In genomic region chr2:1976725-1977416, GRCh38 we compare ENCODE assay signal across 21 cellular contexts.
DNase-seq lines count a peak whose midpoint lies in the region; ATAC-seq, FAIRE-seq and TF ChIP-seq lines count a peak whose summit lies in the region.
"Had no signal": no experiment of that assay in that cellular context is flagged by ENCODE, and none has a peak within 500 bp of the region (broad histone marks: within the 10 kb centered on the region; RNA-seq: fewer than 3 reads in every experiment).

No MANE protein-coding gene starts in this region.

- H2AK5ac ChIP-seq in mesenchymal stem cell (ENCODE audit: low read length, severe bottlenecking), result no peak overlapping the region

- no peaks in the 10 kb centered on the region for H3K27me3 ChIP-seq in astrocyte (ENCODE audit: insufficient read depth, low read length)
- H3K27me3 ChIP-seq in mesenchymal stem cell (ENCODE audit: control insufficient read depth in 1 of 2, insufficient read depth in 1 of 2, low read length in 2 of 2), result peaks cover 0 to 9% of the 10 kb centered on the region in 2 experiments

- ATAC-seq in left ventricle myocardium superior (peak; percentile 88), HG02973 (IDR thresholded peaks at IDR 0.05; ENCODE audit: unreplicated experiment) (no peak)
- ATAC-seq: A549, GM12878, K562 had no signal

- H3K4me3 Mint-ChIP-seq in astrocyte (ENCODE audit: unreplicated experiment), result no peak overlapping the region
- H3K4me3 Mint-ChIP-seq: CD4-positive, alpha-beta T cell had no signal

- no peaks in the 10 kb centered on the region for H4K20me1 ChIP-seq in astrocyte (ENCODE audit: insufficient read depth, low read length)

- WGBS in mesenchymal stem cell, result 76% methylated on average over 5 of the region's 8 CpGs

- intact Hi-C loops in left ventricle myocardium superior (cut with micrococcal nuclease), result no loop called here

- no peak overlapping the region for H3K23ac ChIP-seq in mesenchymal stem cell (ENCODE audit: low read length in 2 of 2)

- peaks cover 29% of the 10 kb centered on the region for H3K4me1 ChIP-seq in astrocyte (ENCODE audit: insufficient read depth, low read length)
- peaks cover 17% of the 10 kb centered on the region for H3K4me1 ChIP-seq in mesenchymal stem cell (ENCODE audit: control insufficient read depth, insufficient read depth, low read depth, low read length)

- H2BK12ac ChIP-seq in mesenchymal stem cell (ENCODE audit: low read length in 2 of 2), result no peak overlapping the region

- no peak overlapping the region for H3K18ac ChIP-seq in mesenchymal stem cell (ENCODE audit: low read depth in 1 of 2, low read length in 2 of 2)

- H3K4me1 Mint-ChIP-seq in astrocyte (ENCODE audit: low read depth, unreplicated experiment), result peaks cover 23% of the 10 kb centered on the region

- H4K8ac ChIP-seq in mesenchymal stem cell (ENCODE audit: low read length), result no peak overlapping the region

- no peak overlapping the region for H4K91ac ChIP-seq in mesenchymal stem cell (ENCODE audit: low read length)

- H3K14ac ChIP-seq in mesenchymal stem cell (ENCODE audit: low read length in 2 of 2), result no peak overlapping the region

- H3K27ac Mint-ChIP-seq in astrocyte (ENCODE audit: unreplicated experiment), result no peak overlapping the region
- H3K27ac Mint-ChIP-seq: CD4-positive, alpha-beta T cell had no signal

- H3K9me3 Mint-ChIP-seq in astrocyte (ENCODE audit: unreplicated experiment), result no peaks in the 10 kb centered on the region
- H3K9me3 Mint-ChIP-seq: CD4-positive, alpha-beta T cell had no signal

- H2BK120ac ChIP-seq in mesenchymal stem cell (ENCODE audit: low read depth, low read length), result no peak overlapping the region

- H3K4me3 ChIP-seq in astrocyte (ENCODE audit: insufficient read depth, low read depth, low read length) (no peak overlapping the region), fibroblast of mammary gland (ENCODE audit: control insufficient read depth, low read depth, low read length) (no peak overlapping the region), mesenchymal stem cell (ENCODE audit: insufficient read depth in 1 of 2, low read depth in 1 of 2, low read length in 2 of 2) (no peak overlapping the region)
- H3K4me3 ChIP-seq: A549, GM12878, K562 had no signal

- H2AFZ ChIP-seq in astrocyte (ENCODE audit: low read depth, low read length) (no peak overlapping the region), mesenchymal stem cell (ENCODE audit: low read depth, low read length) (no peak overlapping the region)

- peak overlapping the region; percentile 1 for H3K27ac ChIP-seq in astrocyte (ENCODE audit: low read depth, low read length)
- no peak overlapping the region for H3K27ac ChIP-seq in mesenchymal stem cell (ENCODE audit: low read length, poor library complexity, severe bottlenecking)
- H3K27ac ChIP-seq: A549 had no signal

- no peaks in the 10 kb centered on the region for H3K9me3 ChIP-seq in astrocyte (ENCODE audit: insufficient read depth, low read depth, low read length)
- H3K9me3 ChIP-seq in mesenchymal stem cell (ENCODE audit: control insufficient read depth, low read length), result no peaks in the 10 kb centered on the region
- H3K9me3 ChIP-seq: A549 had no signal

- no peak overlapping the region for H3K4me2 ChIP-seq in astrocyte (ENCODE audit: low read length)
- no peak overlapping the region for H3K4me2 ChIP-seq in mesenchymal stem cell (ENCODE audit: low read length, poor library complexity, severe bottlenecking)
- H3K4me2 ChIP-seq: A549 had no signal

- DNase-seq in astrocyte (ENCODE audit: low read depth), result no peak
- DNase-seq in fibroblast of mammary gland (ENCODE audit: low read depth), result peak; percentile 52
- no peak for DNase-seq in left ventricle myocardium superior
- peak; percentile 40 for DNase-seq in stromal cell of bone marrow (ENCODE audit: low read depth)
- DNase-seq in iPS-NIHi11 (ENCODE audit: low spot score), result no peak
- DNase-seq in mesenchymal stem cell, result no peak
- DNase-seq: CD4-positive, alpha-beta T cell; DMS153; EL; NCI-H1092 treated with DMSO at 0.1 percent for 48 hours; NCI-H146; NCI-H2029 treated with DMSO at 0.1 percent for 48 hours; NCI-H510A; NCI-H774; SIG-M5 had no signal

- H3K36me3 Mint-ChIP-seq in astrocyte (ENCODE audit: low read depth, unreplicated experiment), result no peaks in the 10 kb centered on the region

- FAIRE-seq in astrocyte (lab: Jason Lieb, UNC), result no peak
- FAIRE-seq: A549, GM12878, GM19239, H1, K562 had no signal

- H3K36me3 ChIP-seq in astrocyte (ENCODE audit: insufficient read depth, low read length), result no peaks in the 10 kb centered on the region
- no peaks in the 10 kb centered on the region for H3K36me3 ChIP-seq in mesenchymal stem cell (ENCODE audit: control insufficient read depth in 1 of 2, insufficient read depth in 2 of 2, low read depth in 1 of 2, low read length in 2 of 2)

- TF ChIP-seq CTCF in astrocyte (IDR thresholded peaks at IDR 0.05; ENCODE audit: insufficient read depth, low read depth, low read length) (no peak), fibroblast of mammary gland (conservative IDR thresholded peaks at IDR 0.05; ENCODE audit: control insufficient read depth, insufficient read depth, low read depth, low read length) (no peak)

- no peak overlapping the region for H2BK5ac ChIP-seq in mesenchymal stem cell (ENCODE audit: low read depth, low read length, poor library complexity, severe bottlenecking)

- no peak overlapping the region for H3K9ac ChIP-seq in astrocyte (ENCODE audit: low read length)
- H3K9ac ChIP-seq in mesenchymal stem cell (ENCODE audit: low read length), result no peak overlapping the region

- H3K79me2 ChIP-seq in astrocyte (ENCODE audit: insufficient read depth, low read length), result no peaks in the 10 kb centered on the region

- H3K27me3 Mint-ChIP-seq in astrocyte (ENCODE audit: low read depth, unreplicated experiment), result peaks cover 4% of the 10 kb centered on the region
- H3K27me3 Mint-ChIP-seq: CD4-positive, alpha-beta T cell had no signal

- H2BK15ac ChIP-seq in mesenchymal stem cell (ENCODE audit: low read depth, poor library complexity, severe bottlenecking), result no peak overlapping the region

- H3K4ac ChIP-seq in mesenchymal stem cell (ENCODE audit: low read depth in 1 of 2, low read length in 2 of 2), result no peak overlapping the region

- H3K79me1 ChIP-seq in mesenchymal stem cell (replicated peaks; ENCODE audit: low read length, poor library complexity, severe bottlenecking), result no peaks in the 10 kb centered on the region

Comparison
In these comparisons a context has a peak if more than half of its experiments do, and no peak if none do; other contexts are left out.
1. DNase-seq: peak in fibroblast of mammary gland (single experiment) and stromal cell of bone marrow (single experiment); none in astrocyte (single experiment), left ventricle myocardium superior (single experiment), iPS-NIHi11 (single experiment) and mesenchymal stem cell (single experiment).